ENCODE assay signal across 1 cellular context in the genomic region with DNA sequence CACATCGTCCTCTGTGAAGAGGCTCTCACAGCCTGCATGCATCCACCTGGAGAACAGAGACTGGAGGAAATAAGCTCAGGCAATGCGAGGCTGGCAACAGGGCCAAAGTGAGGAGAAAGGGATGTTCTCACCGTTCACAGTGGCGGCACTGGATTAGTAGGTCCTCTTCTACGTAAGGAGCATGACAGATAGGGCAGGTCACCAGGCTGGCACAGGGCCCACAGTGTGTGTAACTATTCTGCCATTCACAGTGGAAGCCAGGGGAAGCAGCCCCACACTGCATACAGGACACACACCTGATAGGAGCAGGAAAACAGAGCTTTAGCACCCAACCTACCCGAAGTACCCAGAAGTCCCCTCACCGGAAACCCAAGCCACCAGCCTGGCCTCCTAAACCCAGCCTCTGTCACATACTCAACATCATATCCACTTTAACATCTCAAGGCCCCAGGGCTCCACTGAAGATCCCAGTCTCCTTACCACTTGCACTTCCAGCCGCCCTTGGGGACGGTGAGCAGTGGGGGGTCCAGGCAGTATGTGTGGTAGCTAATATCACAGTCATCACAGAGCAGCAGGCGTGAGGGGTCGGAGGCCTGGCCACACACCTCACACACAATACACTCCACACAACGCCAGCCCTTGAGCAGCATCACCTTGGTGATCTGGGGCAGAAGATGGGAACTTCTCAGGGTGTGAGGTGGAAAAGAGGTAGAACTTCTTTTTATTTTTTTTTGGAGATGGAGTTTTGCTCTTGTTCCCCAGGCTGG.
TF ChIP-seq lines count a peak whose summit lies in the region.

No MANE protein-coding gene starts in this region.

TF ChIP-seq in HEK293, 187 proteins besides CTCF, POLR2A, EP300 and RAD21:
- TF ChIP-seq GLIS1 (tag by site-specific recombination; IDR thresholded peaks at IDR 0.05), result 0 out of 2 replicates have a peak, but pooled peaks have one; percentile 14
- no peak for TF ChIP-seq ZNF112 (tag by site-specific recombination; IDR thresholded peaks at IDR 0.05)
TF ChIP-seq in HEK293: peak in this region for 1.
